In genomic region chr4:99091174-99091573, GRCh38 we compare ENCODE assay signal across 14 cellular contexts. TPM values are rescaled to one million over a fixed set of nuclear protein-coding genes. Genes with fewer than 3 reads are reported as not detected.
DNase-seq lines count a peak whose midpoint lies in the region; ATAC-seq, FAIRE-seq and TF ChIP-seq lines count a peak whose summit lies in the region.
"Had no signal": no experiment of that assay in that cellular context is flagged by ENCODE, and none has a peak within 500 bp of the region (broad histone marks: within the 10 kb centered on the region; RNA-seq: fewer than 3 reads in every experiment).

No MANE protein-coding gene starts in this region.

- H3K36me3 ChIP-seq in GM23338 (ENCODE audit: insufficient read depth) (no peaks in the 10 kb centered on the region), keratinocyte (ENCODE audit: control insufficient read depth in 2 of 2, extremely low read depth in 1 of 2, insufficient read depth in 2 of 2, low read length in 2 of 2) (peaks cover 0 to 2% of the 10 kb centered on the region in 2 experiments), thoracic aorta (no peaks in the 10 kb centered on the region)

- H3K4me2 ChIP-seq in GM23338 = peak overlapping the region; percentile 93
- H3K4me2 ChIP-seq in keratinocyte (ENCODE audit: control insufficient read depth, extremely low read depth, insufficient read depth, low read depth, low read length) = peak overlapping the region; percentile 94

- H3K4me3 ChIP-seq in GM23338 = peak overlapping the region; percentile 29; the same call in 1 of the 2 replicates
- H3K4me3 ChIP-seq in astrocyte of the cerebellum (ENCODE audit: low read depth, low read length) = peak overlapping the region; percentile 8
- H3K4me3 ChIP-seq in keratinocyte (ENCODE audit: control insufficient read depth in 2 of 3, extremely low read depth in 1 of 3, insufficient read depth in 2 of 3, low read depth in 1 of 3, low read length in 3 of 3) = peak overlapping the region; percentile 55 to 90 (median 81)
- H3K4me3 ChIP-seq in thoracic aorta = peak overlapping the region; percentile 77

- peak overlapping the region; percentile 94 for H3K9ac ChIP-seq in keratinocyte (ENCODE audit: control insufficient read depth, extremely low read depth, insufficient read depth, low read length)

- H3K9me3 Mint-ChIP-seq in GM23338 = peaks cover 3% of the 10 kb centered on the region; the same call in 2 of the 3 replicates
- H3K9me3 Mint-ChIP-seq in activated CD4-positive, alpha-beta memory T cell treated with anti-CD3 and anti-CD28 coated beads, Interleukin-2, amount 10 ng/mL, durations not matched to agents 7 days and 5 days = no peaks in the 10 kb centered on the region
- H3K9me3 Mint-ChIP-seq: activated CD4-positive, alpha-beta T cell treated with anti-CD3 and anti-CD28 coated beads, Interleukin-2, amount 10 ng/mL, durations not matched to agents 24 days and 14 days had no signal

- peak overlapping the region; percentile 8; the same call in 1 of the 2 replicates for H3K27ac Mint-ChIP-seq in GM23338
- H3K27ac Mint-ChIP-seq in activated CD4-positive, alpha-beta memory T cell treated with anti-CD3 and anti-CD28 coated beads, Interleukin-2, amount 10 ng/mL, durations not matched to agents 7 days and 5 days = no peak overlapping the region
- H3K27ac Mint-ChIP-seq: activated CD4-positive, alpha-beta T cell treated with anti-CD3 and anti-CD28 coated beads, Interleukin-2, amount 10 ng/mL, durations not matched to agents 24 days and 14 days had no signal

- H3F3A ChIP-seq in GM23338 (replicated peaks; ENCODE audit: low read depth) = no peaks in the 10 kb centered on the region

- in situ Hi-C loops in astrocyte of the cerebellum (cut with HindIII; ENCODE audit: low sequenced_read_pairs) = no loop called here

- no peaks in the 10 kb centered on the region for H3K9me1 ChIP-seq in keratinocyte (ENCODE audit: control insufficient read depth, extremely low read depth, insufficient read depth, low read length)

- no peaks in the 10 kb centered on the region for H3K9me2 ChIP-seq in GM23338 (ENCODE audit: insufficient read depth)

- TF ChIP-seq CTCF in GM23338 (conservative IDR thresholded peaks at IDR 0.05; ENCODE audit: low read depth in 2 of 2) = no peak
- no peak for TF ChIP-seq CTCF in astrocyte of the cerebellum (IDR thresholded peaks at IDR 0.05; ENCODE audit: low read depth, low read length, missing control alignments)
- TF ChIP-seq CTCF in keratinocyte (optimal IDR thresholded peaks at IDR 0.05 in 1 of 3, IDR thresholded peaks at IDR 0.05 in 1 of 3, conservative IDR thresholded peaks at IDR 0.05 in 1 of 3; ENCODE audit: extremely low read depth in 1 of 3, insufficient read depth in 2 of 3, low read length in 3 of 3) = no peak
- TF ChIP-seq CTCF in thoracic aorta (IDR thresholded peaks at IDR 0.05) = no peak
- TF ChIP-seq CTCF in D721Med (IDR thresholded peaks at IDR 0.05; ENCODE audit: insufficient read depth, missing control alignments) = no peak

- CTCF ChIA-PET in activated CD4-positive, alpha-beta memory T cell treated with anti-CD3 and anti-CD28 coated beads, Interleukin-2, amount 10 ng/mL, durations not matched to agents 7 days and 5 days (lab: Charles Lee) = interaction anchor here (1.1 kb wide), 1 partner anchor 623 kb away, joined by 3 read pairs; no protein-coding TSS in a partner anchor

- peaks cover 33% of the 10 kb centered on the region for H3K4me1 Mint-ChIP-seq in GM23338
- peaks cover 36% of the 10 kb centered on the region for H3K4me1 Mint-ChIP-seq in activated CD4-positive, alpha-beta memory T cell treated with anti-CD3 and anti-CD28 coated beads, Interleukin-2, amount 10 ng/mL, durations not matched to agents 7 days and 5 days

- FAIRE-seq in keratinocyte (lab: Jason Lieb, UNC) (peak; percentile 13), D721Med (lab: Jason Lieb, UNC) (no peak)
- FAIRE-seq: colon had no signal

- no peak for ATAC-seq in GM23338
- no peak for ATAC-seq in thoracic aorta (ENCODE audit: insufficient number of reproducible peaks, low FRiP score, low read depth)
- ATAC-seq: left cardiac atrium had no signal

- H3K36me3 Mint-ChIP-seq in GM23338 (ENCODE audit: low read depth) = peaks cover 21% of the 10 kb centered on the region
- H3K36me3 Mint-ChIP-seq in activated CD4-positive, alpha-beta memory T cell treated with anti-CD3 and anti-CD28 coated beads, Interleukin-2, amount 10 ng/mL, durations not matched to agents 7 days and 5 days (ENCODE audit: low read depth) = peaks cover 11% of the 10 kb centered on the region

- peaks cover 15% of the 10 kb centered on the region for H3K27me3 Mint-ChIP-seq in GM23338 (ENCODE audit: insufficient read depth, low read depth, poor library complexity)
- H3K27me3 Mint-ChIP-seq in activated CD4-positive, alpha-beta memory T cell treated with anti-CD3 and anti-CD28 coated beads, Interleukin-2, amount 10 ng/mL, durations not matched to agents 7 days and 5 days = no peaks in the 10 kb centered on the region

- H3K9me3 ChIP-seq in keratinocyte (ENCODE audit: control insufficient read depth, low read depth, low read length) (no peaks in the 10 kb centered on the region), thoracic aorta (no peaks in the 10 kb centered on the region)

- H3K27ac ChIP-seq in GM23338 (ENCODE audit: low read depth) (no peak overlapping the region), keratinocyte (ENCODE audit: control insufficient read depth, insufficient read depth, low read length) (peak overlapping the region; percentile 96), thoracic aorta (peak overlapping the region; percentile 91 to 95)

- peak overlapping the region; percentile 41; the same call in 1 of the 3 replicates for H3K4me3 Mint-ChIP-seq in GM23338
- no peak overlapping the region for H3K4me3 Mint-ChIP-seq in activated CD4-positive, alpha-beta memory T cell treated with anti-CD3 and anti-CD28 coated beads, Interleukin-2, amount 10 ng/mL, durations not matched to agents 7 days and 5 days
- H3K4me3 Mint-ChIP-seq: activated CD4-positive, alpha-beta T cell treated with anti-CD3 and anti-CD28 coated beads, Interleukin-2, amount 10 ng/mL, durations not matched to agents 24 days and 14 days had no signal

- POLR2A ChIA-PET in activated CD4-positive, alpha-beta memory T cell treated with anti-CD3 and anti-CD28 coated beads, Interleukin-2, amount 10 ng/mL, durations not matched to agents 7 days and 5 days (lab: Charles Lee) = no interaction called here

- H2AFZ ChIP-seq in GM23338 (no peak overlapping the region), keratinocyte (ENCODE audit: control insufficient read depth, low read length) (no peak overlapping the region)

- dilution Hi-C loops in keratinocyte (cut with MboI; ENCODE audit: extremely low pct_ligation_motif_present, low sequenced_read_pairs) = no loop called here

- DNase-seq in GM23338 (ENCODE audit: low spot score) (no peak), astrocyte of the cerebellum (ENCODE audit: low read depth) (no peak), keratinocyte (ENCODE audit: low read depth, low spot score) (no peak), thoracic aorta (ENCODE audit: low spot score) (no peak), D721Med (ENCODE audit: insufficient read length, low spot score) (no peak), DMS79 (lab: John Stamatoyannopoulos, UW) (no peak)
- no peak for DNase-seq in activated CD4-positive, alpha-beta memory T cell treated with anti-CD3 and anti-CD28 coated beads, Interleukin-2, amount 10 ng/mL, durations not matched to agents 7 days and 5 days
- DNase-seq: activated CD4-positive, alpha-beta T cell treated with anti-CD3 and anti-CD28 coated beads, Interleukin-2, amount 10 ng/mL, durations not matched to agents 24 days and 14 days; activated gamma-delta T cell; H9; left cardiac atrium; NCI-H2029; stimulated activated naive CD4-positive, alpha-beta T cell had no signal

- peaks cover 36% of the 10 kb centered on the region for H3K79me2 ChIP-seq in GM23338 (replicated peaks; ENCODE audit: insufficient read depth)
- peaks cover 41% of the 10 kb centered on the region for H3K79me2 ChIP-seq in keratinocyte (ENCODE audit: control insufficient read depth, insufficient read depth, low read length)

- H3K4me1 ChIP-seq in GM23338 (ENCODE audit: insufficient read depth) (peaks cover 18% of the 10 kb centered on the region), keratinocyte (ENCODE audit: control insufficient read depth, extremely low read depth, insufficient read depth, low read length) (peaks cover 14% of the 10 kb centered on the region), thoracic aorta (ENCODE audit: control insufficient read depth in 1 of 2, low read depth in 2 of 2) (peaks cover 14 to 16% of the 10 kb centered on the region in 2 donors)

- H3K27me3 ChIP-seq in GM23338 (ENCODE audit: insufficient read depth) (no peaks in the 10 kb centered on the region), keratinocyte (ENCODE audit: control insufficient read depth, extremely low read depth, insufficient read depth, low read length) (no peaks in the 10 kb centered on the region), thoracic aorta (replicated peaks; ENCODE audit: insufficient read depth) (no peaks in the 10 kb centered on the region)

- no peaks in the 10 kb centered on the region for H4K20me1 ChIP-seq in GM23338 (replicated peaks; ENCODE audit: insufficient read depth)
- H4K20me1 ChIP-seq in keratinocyte (ENCODE audit: control insufficient read depth, extremely low read depth, insufficient read depth, low read length) = no peaks in the 10 kb centered on the region

RNA-seq across cellular contexts. Expression of gene ADH5, which starts 2.6 kb away (rescaled TPM):
- total RNA-seq in GM23338 (2014; rRNA removed; shearing (Covaris generic)) = 224 and 227 TPM in 2 replicates
- polyA plus RNA-seq in GM23338 (2016; fragmentation: Nextera tagmentation; extraction: Ambion mirVana) (243 and 250 TPM in 2 replicates), keratinocyte (238 to 314 TPM (median 260 TPM) in 3 replicates)
- 44.4 TPM for polyA plus RNA-seq in keratinocyte (2011; ENCODE audit: low read depth)
- polyA plus RNA-seq in keratinocyte (2011; cell fraction: cytosol; rRNA removed) = 180 and 286 TPM in 2 replicates
- 225 and 271 TPM in 2 replicates for polyA plus RNA-seq in keratinocyte (2011; cell fraction: nucleus; rRNA removed)
- 123 and 183 TPM in 2 replicates for polyA plus RNA-seq in keratinocyte (2012; ENCODE audit: low replicate concordance)
- 60.1 to 223 TPM (median 174 TPM) in 3 replicates for polyA minus RNA-seq in keratinocyte
- 80.8 TPM for polyA minus RNA-seq in keratinocyte (2011; cell fraction: cytosol; rRNA and poly(A)+ RNA removed)
- 51.1 and 93.1 TPM in 2 replicates for polyA minus RNA-seq in keratinocyte (2011; cell fraction: nucleus; rRNA and poly(A)+ RNA removed)
- 100 to 1,000 TPM; 149 to 180 TPM for total RNA-seq in thoracic aorta
- 100 to 1,000 TPM; 107 to 114 TPM for total RNA-seq in activated CD4-positive, alpha-beta memory T cell treated with anti-CD3 and anti-CD28 coated beads, Interleukin-2, amount 10 ng/mL, durations not matched to agents 7 days and 5 days

RNA-seq across cellular contexts. Expression of gene ADH4, which starts 52.9 kb away (rescaled TPM):
- total RNA-seq in GM23338 (2014; rRNA removed; shearing (Covaris generic)) = not detected in 2 replicates
- 0.47 TPM in 1 of 2 replicates, not detected in the other for polyA plus RNA-seq in GM23338 (2016; fragmentation: Nextera tagmentation; extraction: Ambion mirVana)
- polyA plus RNA-seq in keratinocyte = not detected in 3 replicates
- not detected for polyA plus RNA-seq in keratinocyte (2011; ENCODE audit: low read depth)
- 0.05 TPM in 1 of 2 replicates, not detected in the other for polyA plus RNA-seq in keratinocyte (2011; cell fraction: cytosol; rRNA removed)
- polyA plus RNA-seq in keratinocyte (2011; cell fraction: nucleus; rRNA removed) = 0.08 TPM in 1 of 2 replicates, not detected in the other
- polyA plus RNA-seq in keratinocyte (2012; ENCODE audit: low replicate concordance) = not detected in 2 replicates
- not detected in 3 replicates for polyA minus RNA-seq in keratinocyte
- not detected for polyA minus RNA-seq in keratinocyte (2011; cell fraction: cytosol; rRNA and poly(A)+ RNA removed)
- not detected in 2 replicates for polyA minus RNA-seq in keratinocyte (2011; cell fraction: nucleus; rRNA and poly(A)+ RNA removed)
- under 1 TPM; 0.27 to 0.92 TPM for total RNA-seq in thoracic aorta
- total RNA-seq in activated CD4-positive, alpha-beta memory T cell treated with anti-CD3 and anti-CD28 coated beads, Interleukin-2, amount 10 ng/mL, durations not matched to agents 7 days and 5 days = not detected
- total RNA-seq: activated CD4-positive, alpha-beta T cell treated with anti-CD3 and anti-CD28 coated beads, Interleukin-2, amount 10 ng/mL, durations not matched to agents 24 days and 14 days; H9 had no signal

Comparison
In these comparisons a context has a peak if more than half of its experiments do, and no peak if none do; other contexts are left out.
1. H3K4me3 ChIP-seq: peak in every context shown above with its lines; median percentile 81 in keratinocyte; 77 in thoracic aorta; 29 in GM23338; 8 in astrocyte of the cerebellum.